Comparison of ENCODE assay signal across 1 cellular context in genomic region chr1:84583648-84584047, GRCh38.
A peak's percentile ranks its signal among the peaks of the same experiment; 100 is the strongest.
TF ChIP-seq lines count a peak whose summit lies in the region.

No MANE protein-coding gene starts in this region.

TF ChIP-seq in K562, 482 proteins besides CTCF, POLR2A, EP300 and RAD21:
- TF ChIP-seq CUX1 (CRISPR knock-in tag; IDR thresholded peaks at IDR 0.05) (0 out of 2 replicates have a peak, but pooled peaks have one; percentile 61), CCAR2 (IDR thresholded peaks at IDR 0.05; ENCODE audit: low read depth, low read length) (no peak)
